In genomic region chr9:95724253-95724991, GRCh38 we compare ENCODE assay signal across 1 cellular context.
A peak's percentile ranks its signal among the peaks of the same experiment; 100 is the strongest.
TF ChIP-seq lines count a peak whose summit lies in the region.

No MANE protein-coding gene starts in this region.

TF ChIP-seq in HepG2, 621 proteins besides CTCF, POLR2A, EP300 and RAD21 (continued from another document and continues in another):
- TF ChIP-seq ZNF142 (CRISPR knock-in tag; IDR thresholded peaks at IDR 0.05) (no peak), ZNF816 (CRISPR knock-in tag; IDR thresholded peaks at IDR 0.05; ENCODE audit: borderline replicate concordance) (no peak), ZHX1 (CRISPR knock-in tag; IDR thresholded peaks at IDR 0.05; ENCODE audit: low read depth) (no peak), ATF1 (CRISPR knock-in tag; IDR thresholded peaks at IDR 0.05) (peak; percentile 41; the same call in 1 of the 2 replicates), ZNF136 (CRISPR knock-in tag; IDR thresholded peaks at IDR 0.05; ENCODE audit: low read depth) (no peak), ZNF530 (CRISPR knock-in tag; IDR thresholded peaks at IDR 0.05; ENCODE audit: low read depth) (no peak), ZBTB39 (CRISPR knock-in tag; IDR thresholded peaks at IDR 0.05) (no peak), ASH2L (IDR thresholded peaks at IDR 0.05; ENCODE audit: insufficient read length, low read depth, low read length) (peak; percentile 82), KLF9 (CRISPR knock-in tag; IDR thresholded peaks at IDR 0.05; ENCODE audit: low read depth) (0 out of 2 replicates have a peak, but pooled peaks have one; percentile 20), ZNF781 (CRISPR knock-in tag; IDR thresholded peaks at IDR 0.05; ENCODE audit: borderline replicate concordance, not compliant biosample characterization) (no peak), BRD4 (CRISPR knock-in tag; IDR thresholded peaks at IDR 0.05) (no peak), RERE (CRISPR knock-in tag; IDR thresholded peaks at IDR 0.05; ENCODE audit: low read depth) (0 out of 2 replicates have a peak, but pooled peaks have one; percentile 14), ZNF30 (CRISPR knock-in tag; IDR thresholded peaks at IDR 0.05) (no peak), GABPB1 (CRISPR knock-in tag; IDR thresholded peaks at IDR 0.05) (0 out of 2 replicates have a peak, but pooled peaks have one; percentile 21), ZNF264 (CRISPR knock-in tag; IDR thresholded peaks at IDR 0.05) (peak; percentile 57; the same call in 1 of the 2 replicates), ZNF691 (CRISPR knock-in tag; IDR thresholded peaks at IDR 0.05; ENCODE audit: borderline replicate concordance, low read depth) (no peak), ZNF335 (CRISPR knock-in tag; IDR thresholded peaks at IDR 0.05) (peak; percentile 57; the same call in 1 of the 2 replicates), ZNF572 (CRISPR knock-in tag; IDR thresholded peaks at IDR 0.05) (no peak), ZFX (CRISPR knock-in tag; IDR thresholded peaks at IDR 0.05; ENCODE audit: low read depth) (no peak), MBD4 (IDR thresholded peaks at IDR 0.05; ENCODE audit: borderline replicate concordance, low read length) (no peak; the same call in 1 of the 2 replicates), HNF4A (CRISPR knock-in tag; IDR thresholded peaks at IDR 0.05) (peak; percentile 77), ZGPAT (CRISPR knock-in tag; IDR thresholded peaks at IDR 0.05) (peak; percentile 68; the same call in 1 of the 2 replicates), ZNF24 (IDR thresholded peaks at IDR 0.05) (no peak), TRIM24 (CRISPR knock-in tag; IDR thresholded peaks at IDR 0.05) (peak; percentile 95), STAT6 (CRISPR knock-in tag; IDR thresholded peaks at IDR 0.05; ENCODE audit: borderline replicate concordance) (no peak), ZSCAN29 (CRISPR knock-in tag; conservative IDR thresholded peaks at IDR 0.05) (no peak), HHEX (CRISPR knock-in tag; IDR thresholded peaks at IDR 0.05) (0 out of 2 replicates have a peak, but pooled peaks have one; percentile 46), MEIS1 (CRISPR knock-in tag; IDR thresholded peaks at IDR 0.05; ENCODE audit: borderline replicate concordance) (no peak), NKX3-1 (CRISPR knock-in tag; IDR thresholded peaks at IDR 0.05) (no peak; the same call in 1 of the 2 replicates), FOXO1 (CRISPR knock-in tag; IDR thresholded peaks at IDR 0.05) (peak; percentile 62; the same call in 1 of the 2 replicates), SNAPC5 (CRISPR knock-in tag; IDR thresholded peaks at IDR 0.05; ENCODE audit: borderline replicate concordance) (no peak), ZNF367 (CRISPR knock-in tag; IDR thresholded peaks at IDR 0.05; ENCODE audit: borderline replicate concordance) (no peak), ONECUT2 (CRISPR knock-in tag; IDR thresholded peaks at IDR 0.05) (no peak), EEA1 (CRISPR knock-in tag; IDR thresholded peaks at IDR 0.05; ENCODE audit: borderline replicate concordance) (no peak), BORCS8-MEF2B (CRISPR knock-in tag; IDR thresholded peaks at IDR 0.05) (no peak), ZNF354B (CRISPR knock-in tag; IDR thresholded peaks at IDR 0.05) (no peak), SALL1 (CRISPR knock-in tag; IDR thresholded peaks at IDR 0.05) (no peak; the same call in 1 of the 2 replicates), MXI1 (IDR thresholded peaks at IDR 0.05; ENCODE audit: borderline replicate concordance, low read depth, low read length) (no peak), BCL6 (CRISPR knock-in tag; IDR thresholded peaks at IDR 0.05) (peak; percentile 63; the same call in 1 of the 2 replicates), SCMH1 (CRISPR knock-in tag; IDR thresholded peaks at IDR 0.05; ENCODE audit: borderline replicate concordance) (no peak)
